Comparison of ENCODE assay signal across 24 cellular contexts in the genomic region with DNA sequence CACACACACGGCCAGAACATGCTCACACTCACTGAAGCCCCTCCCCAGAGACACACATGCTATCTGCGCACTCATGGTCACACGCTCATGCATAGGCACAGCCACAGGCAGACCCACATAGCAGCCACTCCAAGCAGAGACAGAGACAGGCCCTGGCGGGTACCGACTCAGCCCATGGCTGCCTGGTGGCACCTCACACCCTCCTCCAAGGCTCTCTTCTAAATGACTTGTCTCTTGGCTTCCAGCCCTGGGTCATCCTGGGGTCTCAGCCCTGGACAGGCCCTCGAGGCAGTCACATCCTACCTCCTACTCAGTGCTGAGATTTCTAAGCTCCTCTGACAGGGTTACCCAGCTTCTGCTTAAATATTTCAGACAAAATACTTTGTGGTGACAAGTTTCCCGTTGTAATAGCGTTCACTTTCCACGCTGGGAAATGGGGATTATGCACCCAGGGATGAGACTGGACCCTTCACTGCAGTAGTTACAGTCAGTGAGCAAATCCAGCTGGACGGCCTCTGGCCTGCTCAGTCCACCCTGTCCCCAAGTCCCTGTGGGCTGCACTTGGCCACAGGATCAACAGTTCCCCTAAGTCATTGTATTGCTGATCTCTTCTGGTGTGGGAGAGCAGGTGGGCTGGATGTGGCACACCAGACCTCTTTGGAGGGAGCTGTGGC. TPM values are rescaled to one million over a fixed set of nuclear protein-coding genes. Genes with fewer than 3 reads are reported as not detected.
A peak's percentile ranks its signal among the peaks of the same experiment; 100 is the strongest.
DNase-seq lines count a peak whose midpoint lies in the region; ATAC-seq and TF ChIP-seq lines count a peak whose summit lies in the region.
"Had no signal": no experiment of that assay in that cellular context is flagged by ENCODE, and none has a peak within 500 bp of the region (broad histone marks: within the 10 kb centered on the region; RNA-seq: fewer than 3 reads in every experiment).

No MANE protein-coding gene starts in this region.

- H3K9me3 ChIP-seq in mammary epithelial cell (replicated peaks; ENCODE audit: insufficient read depth, low read length) (no peaks in the 10 kb centered on the region), mucosa of descending colon (no peaks in the 10 kb centered on the region)
- H3K9me3 ChIP-seq: ascending aorta, BLaER1 had no signal

- BruUV-seq in mammary epithelial cell (replicated peaks; lab: Mats Ljungman, UMichigan) = no TSS peak

- WGBS in mammary epithelial cell (ENCODE audit: low coverage, missing lambda C conversion rate) = 5% methylated on average over 9 of the region's 10 CpGs

- no peak for TF ChIP-seq CTCF in mammary epithelial cell (conservative IDR thresholded peaks at IDR 0.05 in 1 of 2, IDR thresholded peaks at IDR 0.05 in 1 of 2; ENCODE audit: extremely low read depth in 1 of 2, insufficient read depth in 1 of 2, low read depth in 1 of 2, low read length in 2 of 2)
- TF ChIP-seq CTCF in glutamatergic neuron (IDR thresholded peaks at IDR 0.05; ENCODE audit: partially characterized antibody, unreplicated experiment) = no peak
- TF ChIP-seq CTCF in mucosa of descending colon (IDR thresholded peaks at IDR 0.05) = no peak
- no peak for TF ChIP-seq CTCF in GM20000 (IDR thresholded peaks at IDR 0.05; ENCODE audit: extremely low read depth, missing control alignments)

- H3K4me3 Mint-ChIP-seq in glutamatergic neuron (ENCODE audit: unreplicated experiment) = peak overlapping the region; percentile 44
- H3K4me3 Mint-ChIP-seq: activated CD4-positive, alpha-beta T cell treated with anti-CD3 and anti-CD28 coated beads for 36 hours; activated naive CD8-positive, alpha-beta T cell treated with anti-CD3 and anti-CD28 coated beads for 36 hours; central memory CD8-positive, alpha-beta T cell had no signal

- no peak overlapping the region for H3K4me2 ChIP-seq in mammary epithelial cell (ENCODE audit: insufficient read depth, low read depth, low read length)
- H3K4me2 ChIP-seq: BLaER1 had no signal

- no peaks in the 10 kb centered on the region for H3K36me3 ChIP-seq in mammary epithelial cell (ENCODE audit: insufficient read depth, low read length)
- H3K36me3 ChIP-seq in mucosa of descending colon (ENCODE audit: low read depth) = no peaks in the 10 kb centered on the region
- H3K36me3 ChIP-seq: ascending aorta, BLaER1 had no signal

- in situ Hi-C loops in mammary epithelial cell (cut with MboI; ENCODE audit: low sequenced_read_pairs in 2 of 2) = no loop called here

- H3K4me3 ChIP-seq in mammary epithelial cell (replicated peaks in 1 of 3; ENCODE audit: insufficient read depth in 1 of 3, low read depth in 2 of 3, low read length in 3 of 3) = no peak overlapping the region
- no peak overlapping the region for H3K4me3 ChIP-seq in mucosa of descending colon
- H3K4me3 ChIP-seq: ascending aorta, BLaER1 had no signal

- H3K9me3 Mint-ChIP-seq in glutamatergic neuron (ENCODE audit: unreplicated experiment) = peaks cover 6% of the 10 kb centered on the region
- H3K9me3 Mint-ChIP-seq: activated naive CD8-positive, alpha-beta T cell treated with anti-CD3 and anti-CD28 coated beads for 36 hours; central memory CD8-positive, alpha-beta T cell had no signal

- CTCF ChIA-PET in mammary epithelial cell (lab: Charles Lee; ENCODE audit: low non-redundant PET) = no interaction called here

- H3K27ac Mint-ChIP-seq in glutamatergic neuron (ENCODE audit: unreplicated experiment) = peak overlapping the region; percentile 38
- H3K27ac Mint-ChIP-seq: activated CD4-positive, alpha-beta T cell treated with anti-CD3 and anti-CD28 coated beads for 36 hours; activated naive CD8-positive, alpha-beta T cell treated with anti-CD3 and anti-CD28 coated beads for 36 hours had no signal

- intact Hi-C loops in mammary epithelial cell (cut with micrococcal nuclease) (no loop called here), mucosa of descending colon (cut with DNase I, micrococcal nuclease) (no loop called here)

- dilution Hi-C loops in mammary epithelial cell (cut with HindIII; ENCODE audit: low sequenced_read_pairs) = no loop called here

- no peaks in the 10 kb centered on the region for H3K36me3 Mint-ChIP-seq in glutamatergic neuron (ENCODE audit: unreplicated experiment)
- H3K36me3 Mint-ChIP-seq: activated naive CD8-positive, alpha-beta T cell treated with anti-CD3 and anti-CD28 coated beads for 36 hours had no signal

- H3K27ac ChIP-seq in mammary epithelial cell (ENCODE audit: insufficient read depth, low read depth, low read length) (no peak overlapping the region), layer of hippocampus (ENCODE audit: low read depth, low read length) (peak overlapping the region; percentile 92), substantia nigra (ENCODE audit: low read depth, low read length, poor library complexity, severe bottlenecking) (peak overlapping the region; percentile 97)
- H3K27ac ChIP-seq: ascending aorta, BLaER1 had no signal

- H2AFZ ChIP-seq in mammary epithelial cell (ENCODE audit: low read depth, low read length) = no peak overlapping the region

- H3K4me1 ChIP-seq in mammary epithelial cell (ENCODE audit: insufficient read depth, low read length) (no peaks in the 10 kb centered on the region), mucosa of descending colon (ENCODE audit: low read depth) (no peaks in the 10 kb centered on the region)
- H3K4me1 ChIP-seq: ascending aorta had no signal

- ATAC-seq in HG03469 (IDR thresholded peaks at IDR 0.05; ENCODE audit: unreplicated experiment) = no peak
- ATAC-seq in mucosa of descending colon = no peak
- ATAC-seq: activated CD4-positive, alpha-beta T cell treated with anti-CD3 and anti-CD28 coated beads for 36 hours had no signal

- no peaks in the 10 kb centered on the region for H3K79me2 ChIP-seq in mammary epithelial cell (ENCODE audit: insufficient read depth, low read length)

- peaks cover 63% of the 10 kb centered on the region for H3K4me1 Mint-ChIP-seq in glutamatergic neuron (ENCODE audit: low read depth, unreplicated experiment)
- H3K4me1 Mint-ChIP-seq: activated CD4-positive, alpha-beta T cell treated with anti-CD3 and anti-CD28 coated beads for 36 hours; central memory CD8-positive, alpha-beta T cell had no signal

- peaks cover 16% of the 10 kb centered on the region for H3K27me3 Mint-ChIP-seq in glutamatergic neuron (ENCODE audit: unreplicated experiment)

- H4K20me1 ChIP-seq in mammary epithelial cell (ENCODE audit: insufficient read depth, low read length) = no peaks in the 10 kb centered on the region
- H4K20me1 ChIP-seq: BLaER1 had no signal

- no peak overlapping the region for H3K9ac ChIP-seq in mammary epithelial cell (ENCODE audit: insufficient read depth, low read length)
- H3K9ac ChIP-seq: BLaER1 had no signal

- peak; percentile 9 for DNase-seq in mammary epithelial cell
- DNase-seq in glutamatergic neuron = no peak
- DNase-seq in substantia nigra (lab: John Stamatoyannopoulos, UW) = peak in 2 of 49 donors; percentile 24 to 59
- DNase-seq in mucosa of descending colon = no peak
- DNase-seq in NCI-H2171 treated with DMSO at 0.1 percent for 48 hours (lab: John Stamatoyannopoulos, UW) = no peak
- DNase-seq in GM20000 (ENCODE audit: low spot score) = no peak
- DNase-seq: activated CD4-positive, alpha-beta T cell treated with anti-CD3 and anti-CD28 coated beads for 36 hours; activated effector memory CD4-positive, alpha-beta T cell treated with Interleukin-2 at 50 U/mL for 16 hours; activated naive CD8-positive, alpha-beta T cell treated with anti-CD3 and anti-CD28 coated beads for 36 hours; activated T-cell treated with anti-CD3 and anti-CD28 coated beads for 4 hours; COR-L47; NCI-H1105; NCI-H2029 treated with DMSO at 0.1 percent for 48 hours; NCI-H226; NCI-H774; small intestine; stimulated activated CD4-positive, alpha-beta T cell treated with anti-CD3 and anti-CD28 coated beads, Interleukin-1b, Interleukin-23, amount 100 ng/mL, for 48 hours; stimulated activated CD8-positive, alpha-beta memory T cell treated with anti-CD3 and anti-CD28 coated beads, Interleukin-4, amount 100 ng/mL, for 48 hours; T-helper 1 cell had no signal

- H3K27me3 ChIP-seq in mammary epithelial cell (ENCODE audit: insufficient read depth, low read length) (no peaks in the 10 kb centered on the region), layer of hippocampus (ENCODE audit: control insufficient read depth, insufficient read depth, low read length) (no peaks in the 10 kb centered on the region)
- H3K27me3 ChIP-seq: ascending aorta, BLaER1 had no signal

RNA-seq across cellular contexts. Expression of gene NFASC, which starts 2.9 kb away (rescaled TPM):
- total RNA-seq in mammary epithelial cell (10 to 100 TPM; 37.6 to 94.9 TPM), glutamatergic neuron (ENCODE audit: unreplicated experiment) (301 TPM), mucosa of descending colon (10 to 100 TPM; 12.3 to 27.6 (median 22.7) TPM)
- 12.7 TPM for polyA plus RNA-seq in mammary epithelial cell
- polyA minus RNA-seq in mammary epithelial cell = 28.6 TPM
